Comparison of ENCODE assay signal across 13 cellular contexts in genomic region chr12:54959291-54960018, GRCh38. TPM values are rescaled to one million over a fixed set of nuclear protein-coding genes. Genes with fewer than 3 reads are reported as not detected.
DNase-seq lines count a peak whose midpoint lies in the region; ATAC-seq lines count a peak whose summit lies in the region.
"Had no signal": no experiment of that assay in that cellular context is flagged by ENCODE, and none has a peak within 500 bp of the region (broad histone marks: within the 10 kb centered on the region; RNA-seq: fewer than 3 reads in every experiment).

No MANE protein-coding gene starts in this region.

- DNase-seq in NOMO-1 treated with DMSO at 0.1 percent for 48 hours (lab: John Stamatoyannopoulos, UW; ENCODE audit: unreplicated experiment) (peak; percentile 4), NOMO-1 (lab: John Stamatoyannopoulos, UW; ENCODE audit: unreplicated experiment in 2 of 2) (no peak), NCI-H226 (no peak), NCI-H2107 (lab: John Stamatoyannopoulos, UW) (no peak), SKM-1 treated with dmso at 0.1 percent for 144 hours (lab: John Stamatoyannopoulos, UW; ENCODE audit: unreplicated experiment) (no peak)
- DNase-seq in natural killer cell treated with Interleukin-12 subunit alpha and Interleukin-12 subunit beta and Interleukin-15 and Interleukin-18, amount 100 ng/mL, for 72 hours (ENCODE audit: low spot score): no peak
- DNase-seq: heart right ventricle, NCI-H526 treated with DMSO at 0.1 percent for 48 hours, WERI-Rb-1 had no signal

- peaks cover 49 to 58% of the 10 kb centered on the region in 2 donors for H3K4me1 Mint-ChIP-seq in natural killer cell treated with Interleukin-12 subunit alpha and Interleukin-12 subunit beta and Interleukin-15 and Interleukin-18, amount 100 ng/mL, for 72 hours (ENCODE audit: low read depth in 2 of 2)

- H3K9me3 Mint-ChIP-seq in natural killer cell treated with Interleukin-12 subunit alpha and Interleukin-12 subunit beta and Interleukin-15 and Interleukin-18, amount 100 ng/mL, for 72 hours: no peaks in the 10 kb centered on the region
- H3K9me3 Mint-ChIP-seq: central memory CD8-positive, alpha-beta T cell had no signal

- peak overlapping the region; percentile 84 to 93 for H3K27ac Mint-ChIP-seq in natural killer cell treated with Interleukin-12 subunit alpha and Interleukin-12 subunit beta and Interleukin-15 and Interleukin-18, amount 100 ng/mL, for 72 hours

- ATAC-seq in GM21786 (IDR thresholded peaks at IDR 0.05; ENCODE audit: unreplicated experiment): peak; percentile 79
- peak; percentile 65 for ATAC-seq in HG03571 (IDR thresholded peaks at IDR 0.05; ENCODE audit: unreplicated experiment)
- ATAC-seq in natural killer cell treated with Interleukin-12 subunit alpha and Interleukin-12 subunit beta and Interleukin-15 and Interleukin-18, amount 100 ng/mL, for 72 hours: no peak
- ATAC-seq: heart right ventricle had no signal

- H3K36me3 Mint-ChIP-seq in natural killer cell treated with Interleukin-12 subunit alpha and Interleukin-12 subunit beta and Interleukin-15 and Interleukin-18, amount 100 ng/mL, for 72 hours: peaks cover 61% of the 10 kb centered on the region

- H3K4me3 Mint-ChIP-seq in natural killer cell treated with Interleukin-12 subunit alpha and Interleukin-12 subunit beta and Interleukin-15 and Interleukin-18, amount 100 ng/mL, for 72 hours: peak overlapping the region; percentile 72
- H3K4me3 Mint-ChIP-seq: central memory CD8-positive, alpha-beta T cell had no signal

- no peaks in the 10 kb centered on the region for H3K27me3 Mint-ChIP-seq in natural killer cell treated with Interleukin-12 subunit alpha and Interleukin-12 subunit beta and Interleukin-15 and Interleukin-18, amount 100 ng/mL, for 72 hours
- H3K27me3 Mint-ChIP-seq: central memory CD8-positive, alpha-beta T cell had no signal

RNA-seq across cellular contexts. Expression of gene TESPA1, which starts 25.1 kb away (rescaled TPM):
- total RNA-seq in natural killer cell treated with Interleukin-12 subunit alpha and Interleukin-12 subunit beta and Interleukin-15 and Interleukin-18, amount 100 ng/mL, for 72 hours: 10 to 100 TPM; 45.9 to 67.2 TPM
- total RNA-seq: myocyte had no signal

Comparison
In these comparisons a context has a peak if more than half of its experiments do, and no peak if none do; other contexts are left out.
1. ATAC-seq: peak in GM21786 (single experiment) and HG03571 (single experiment); none in natural killer cell treated with Interleukin-12 subunit alpha and Interleukin-12 subunit beta and Interleukin-15 and Interleukin-18, amount 100 ng/mL, for 72 hours (0 of 2).